ENCODE assay signal across 1 cellular context in genomic region chr12:46384451-46385301, GRCh38.
A peak's percentile ranks its signal among the peaks of the same experiment; 100 is the strongest.
TF ChIP-seq lines count a peak whose summit lies in the region.

No MANE protein-coding gene starts in this region.

TF ChIP-seq in HepG2, 621 proteins besides CTCF, POLR2A, EP300 and RAD21 (continued from another document and continues in another):
- TF ChIP-seq HOXA7 (CRISPR knock-in tag; IDR thresholded peaks at IDR 0.05): no peak
- no peak for TF ChIP-seq PRMT3 (CRISPR knock-in tag; IDR thresholded peaks at IDR 0.05; ENCODE audit: borderline replicate concordance, low read depth)
- no peak for TF ChIP-seq REST (IDR thresholded peaks at IDR 0.05; ENCODE audit: borderline replicate concordance in 1 of 2, low read depth in 1 of 2, low read length in 2 of 2)
- no peak for TF ChIP-seq CERS6 (CRISPR knock-in tag; IDR thresholded peaks at IDR 0.05)
- no peak for TF ChIP-seq ZNF33A (CRISPR knock-in tag; IDR thresholded peaks at IDR 0.05; ENCODE audit: borderline replicate concordance)
- no peak for TF ChIP-seq ZBED4 (CRISPR knock-in tag; IDR thresholded peaks at IDR 0.05; ENCODE audit: borderline replicate concordance)
- 0 out of 2 replicates have a peak, but pooled peaks have one; percentile 12 for TF ChIP-seq ZNF558 (CRISPR knock-in tag; IDR thresholded peaks at IDR 0.05; ENCODE audit: borderline replicate concordance)
- TF ChIP-seq EEA1 (CRISPR knock-in tag; IDR thresholded peaks at IDR 0.05; ENCODE audit: borderline replicate concordance): no peak
- TF ChIP-seq KDM1A (CRISPR knock-in tag; IDR thresholded peaks at IDR 0.05): no peak
- no peak for TF ChIP-seq ZNF451 (CRISPR knock-in tag; IDR thresholded peaks at IDR 0.05)
- TF ChIP-seq XRCC5 (optimal IDR thresholded peaks at IDR 0.05; ENCODE audit: low read length): no peak
- no peak for TF ChIP-seq ZNF550 (CRISPR knock-in tag; IDR thresholded peaks at IDR 0.05; ENCODE audit: borderline replicate concordance)
- no peak for TF ChIP-seq FUBP1 (CRISPR knock-in tag; IDR thresholded peaks at IDR 0.05; ENCODE audit: borderline replicate concordance)
- TF ChIP-seq MTERF4 (CRISPR knock-in tag; IDR thresholded peaks at IDR 0.05): no peak
- TF ChIP-seq HDAC6 (IDR thresholded peaks at IDR 0.05; ENCODE audit: low read depth, low read length): no peak
- TF ChIP-seq ZBTB7B (CRISPR knock-in tag; IDR thresholded peaks at IDR 0.05): no peak
- TF ChIP-seq ZNF564 (CRISPR knock-in tag; IDR thresholded peaks at IDR 0.05): no peak
- TF ChIP-seq PBX2 (CRISPR knock-in tag; IDR thresholded peaks at IDR 0.05): no peak
- TF ChIP-seq ATF1 (CRISPR knock-in tag; IDR thresholded peaks at IDR 0.05): no peak
- TF ChIP-seq CCDC6 (CRISPR knock-in tag; IDR thresholded peaks at IDR 0.05): 0 out of 2 replicates have a peak, but pooled peaks have one; percentile 3
- no peak for TF ChIP-seq ZNF143 (CRISPR knock-in tag; IDR thresholded peaks at IDR 0.05)
- no peak for TF ChIP-seq ZNF572 (CRISPR knock-in tag; IDR thresholded peaks at IDR 0.05)
- TF ChIP-seq SMAD9 (CRISPR knock-in tag; IDR thresholded peaks at IDR 0.05): no peak
- 0 out of 2 replicates have a peak, but pooled peaks have one; percentile 15 for TF ChIP-seq HMG20A (CRISPR knock-in tag; IDR thresholded peaks at IDR 0.05; ENCODE audit: borderline replicate concordance)
- no peak for TF ChIP-seq ZNF691 (CRISPR knock-in tag; IDR thresholded peaks at IDR 0.05; ENCODE audit: borderline replicate concordance, low read depth)
- TF ChIP-seq ZNF3 (CRISPR knock-in tag; IDR thresholded peaks at IDR 0.05): no peak
- no peak for TF ChIP-seq NFRKB (IDR thresholded peaks at IDR 0.05)
- no peak for TF ChIP-seq ELF4 (CRISPR knock-in tag; IDR thresholded peaks at IDR 0.05; ENCODE audit: borderline replicate concordance)
- TF ChIP-seq CBX5 (CRISPR knock-in tag; IDR thresholded peaks at IDR 0.05; ENCODE audit: borderline replicate concordance): no peak
- no peak for TF ChIP-seq GMEB2 (CRISPR knock-in tag; IDR thresholded peaks at IDR 0.05; ENCODE audit: low read depth)
- no peak for TF ChIP-seq DZIP1 (CRISPR knock-in tag; IDR thresholded peaks at IDR 0.05)
- TF ChIP-seq ZNF44 (CRISPR knock-in tag; IDR thresholded peaks at IDR 0.05): no peak
- no peak for TF ChIP-seq ZBTB46 (CRISPR knock-in tag; IDR thresholded peaks at IDR 0.05; ENCODE audit: borderline replicate concordance)
